Comparison of ENCODE assay signal across 8 cellular contexts in genomic region chr10:11610855-11611247, GRCh38. TPM values are rescaled to one million over a fixed set of nuclear protein-coding genes. Genes with fewer than 3 reads are reported as not detected.
DNase-seq lines count a peak whose midpoint lies in the region; ATAC-seq and TF ChIP-seq lines count a peak whose summit lies in the region.

No MANE protein-coding gene starts in this region.

- peak overlapping the region; percentile 78 for H3K4me3 ChIP-seq in GM23338

- H3K9me3 Mint-ChIP-seq in GM23338, result no peaks in the 10 kb centered on the region
- peaks cover 2% of the 10 kb centered on the region for H3K9me3 Mint-ChIP-seq in activated naive CD8-positive, alpha-beta T cell treated with anti-CD3 and anti-CD28 coated beads for 36 hours

- H3K27me3 Mint-ChIP-seq in GM23338 (ENCODE audit: insufficient read depth, low read depth, poor library complexity), result peaks cover under 1% of the 10 kb centered on the region
- H3K27me3 Mint-ChIP-seq in activated naive CD8-positive, alpha-beta T cell treated with anti-CD3 and anti-CD28 coated beads for 36 hours, result peaks cover 3% of the 10 kb centered on the region

- H3K9me2 ChIP-seq in GM23338 (ENCODE audit: insufficient read depth), result no peaks in the 10 kb centered on the region

- H3K79me2 ChIP-seq in GM23338 (replicated peaks; ENCODE audit: insufficient read depth), result peaks cover 50% of the 10 kb centered on the region

- H3K36me3 ChIP-seq in GM23338 (ENCODE audit: insufficient read depth), result no peaks in the 10 kb centered on the region

- H3K27ac ChIP-seq in GM23338 (ENCODE audit: low read depth), result peak overlapping the region; percentile 81

- H3K4me2 ChIP-seq in GM23338, result peak overlapping the region; percentile 74

- H3K27me3 ChIP-seq in GM23338 (ENCODE audit: insufficient read depth), result 0 out of 2 replicates have a peak, but pooled peaks cover 6% of the 10 kb centered on the region

- 0 out of 2 replicates have a peak, but pooled peaks cover 3% of the 10 kb centered on the region for H3F3A ChIP-seq in GM23338 (replicated peaks; ENCODE audit: low read depth)

- intact Hi-C loops in Right ventricle myocardium superior (cut with DNase I), result loop anchor here (10.0 kb wide), 2 partner anchors 86 to 144 kb away; no protein-coding TSS in a partner anchor
- intact Hi-C loops in posterior cingulate gyrus (cut with DNase I), result loop anchor here (10.0 kb wide), 2 partner anchors 74 to 96 kb away; no protein-coding TSS in a partner anchor

- ATAC-seq in GM23338 (peak; percentile 7; the same call in 2 of the 3 replicates), Right ventricle myocardium superior (ENCODE audit: poor library complexity) (no peak), HG02798 (IDR thresholded peaks at IDR 0.05; ENCODE audit: poor library complexity, unreplicated experiment) (no peak)

- H4K20me1 ChIP-seq in GM23338 (replicated peaks; ENCODE audit: insufficient read depth), result peaks cover 21% of the 10 kb centered on the region

- H3K4me1 ChIP-seq in GM23338 (ENCODE audit: insufficient read depth), result peaks cover 31% of the 10 kb centered on the region

- H3K4me1 Mint-ChIP-seq in GM23338, result peaks cover 30% of the 10 kb centered on the region
- peaks cover 60% of the 10 kb centered on the region for H3K4me1 Mint-ChIP-seq in activated naive CD8-positive, alpha-beta T cell treated with anti-CD3 and anti-CD28 coated beads for 36 hours

- DNase-seq in Daoy (ENCODE audit: low read depth), result peak; percentile 28
- peak; percentile 46 for DNase-seq in GM23338 (ENCODE audit: low spot score)
- peak; percentile 13 for DNase-seq in NOMO-1 treated with DMSO at 0.1 percent for 48 hours (lab: John Stamatoyannopoulos, UW; ENCODE audit: unreplicated experiment)
- peak; percentile 37 for DNase-seq in activated naive CD8-positive, alpha-beta T cell treated with anti-CD3 and anti-CD28 coated beads for 36 hours
- DNase-seq in Right ventricle myocardium superior, result peak; percentile 56
- DNase-seq in posterior cingulate gyrus, result peak in 9 of 10 donors; percentile 11 to 86 (median 33)
- DNase-seq in NCI-H446 treated with DMSO at 0.1 percent for 48 hours (lab: John Stamatoyannopoulos, UW), result no peak

- peak overlapping the region; percentile 64; the same call in 1 of the 2 replicates for H2AFZ ChIP-seq in GM23338

- no peaks in the 10 kb centered on the region; the same call in 2 of the 3 replicates for H3K36me3 Mint-ChIP-seq in GM23338 (ENCODE audit: low read depth)
- H3K36me3 Mint-ChIP-seq in activated naive CD8-positive, alpha-beta T cell treated with anti-CD3 and anti-CD28 coated beads for 36 hours, result peaks cover 1% of the 10 kb centered on the region

- no peak for TF ChIP-seq CTCF in GM23338 (conservative IDR thresholded peaks at IDR 0.05; ENCODE audit: low read depth in 2 of 2)

- H3K27ac Mint-ChIP-seq in GM23338, result peak overlapping the region; percentile 97
- H3K27ac Mint-ChIP-seq in activated naive CD8-positive, alpha-beta T cell treated with anti-CD3 and anti-CD28 coated beads for 36 hours, result peak overlapping the region; percentile 63

- peak overlapping the region; percentile 97 for H3K4me3 Mint-ChIP-seq in GM23338
- H3K4me3 Mint-ChIP-seq in activated naive CD8-positive, alpha-beta T cell treated with anti-CD3 and anti-CD28 coated beads for 36 hours, result peak overlapping the region; percentile 84

TF ChIP-seq in GM23338, 12 proteins besides CTCF, POLR2A, EP300 and RAD21 (continues in another document):
- TF ChIP-seq NANOG (IDR thresholded peaks at IDR 0.05; ENCODE audit: borderline replicate concordance), result no peak
- no peak for TF ChIP-seq JUNB (IDR thresholded peaks at IDR 0.05; ENCODE audit: unreplicated experiment)
- no peak for TF ChIP-seq EZH2phosphoT487 (IDR thresholded peaks at IDR 0.05; ENCODE audit: unreplicated experiment)
- TF ChIP-seq ZNF331 (CRISPR knock-in tag; IDR thresholded peaks at IDR 0.05; ENCODE audit: low read depth), result no peak
- TF ChIP-seq ETS1 (IDR thresholded peaks at IDR 0.05), result no peak
- TF ChIP-seq POLR2AphosphoS5 (IDR thresholded peaks at IDR 0.05; ENCODE audit: low read depth), result no peak
- TF ChIP-seq EZH2 (IDR thresholded peaks at IDR 0.05; ENCODE audit: low read depth, unreplicated experiment), result no peak
- no peak for TF ChIP-seq CREB1 (CRISPR knock-in tag; IDR thresholded peaks at IDR 0.05; ENCODE audit: low read depth)
- TF ChIP-seq REST (IDR thresholded peaks at IDR 0.05; ENCODE audit: unreplicated experiment), result no peak
- no peak for TF ChIP-seq STAT1 (IDR thresholded peaks at IDR 0.05; ENCODE audit: unreplicated experiment)

RNA-seq across cellular contexts. Expression of gene USP6NL, which starts 0.6 kb away (rescaled TPM):
- total RNA-seq in Daoy (2014; rRNA removed; shearing (Covaris generic)), result 7.2 and 10.2 TPM in 2 replicates
- total RNA-seq in GM23338 (2014; rRNA removed; shearing (Covaris generic)), result 23.0 and 29.7 TPM in 2 replicates
- polyA plus RNA-seq in GM23338 (2016; fragmentation: Nextera tagmentation; extraction: Ambion mirVana), result 6.8 and 8.1 TPM in 2 replicates
- 1 to 10 TPM; 5.5 to 5.6 TPM for total RNA-seq in activated naive CD8-positive, alpha-beta T cell treated with anti-CD3 and anti-CD28 coated beads for 36 hours
- total RNA-seq in Right ventricle myocardium superior, result 5.2 TPM
